ENCODE assay signal across 1 cellular context in the genomic region with DNA sequence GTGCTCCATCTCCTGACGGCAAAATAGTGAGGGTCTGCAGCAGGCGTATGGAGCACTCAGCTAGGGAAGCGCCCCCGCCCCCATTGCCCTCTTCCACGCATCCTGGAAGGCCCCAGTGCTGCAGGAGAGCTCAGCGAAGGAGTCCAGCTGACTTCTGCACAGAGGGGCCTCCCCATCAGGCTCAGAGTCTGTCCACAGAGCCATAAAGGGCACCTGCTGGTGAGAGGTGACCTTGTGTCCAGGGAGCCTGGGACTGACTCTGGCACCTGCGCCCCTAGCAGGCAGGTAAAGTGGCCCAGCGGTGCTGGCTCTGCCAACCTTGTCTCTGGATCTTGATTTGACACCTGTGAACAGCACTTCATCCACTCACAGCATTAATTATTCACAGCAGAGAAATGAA.
TF ChIP-seq lines count a peak whose summit lies in the region.

No MANE protein-coding gene starts in this region.

TF ChIP-seq in GM12878, 131 proteins besides CTCF, POLR2A, EP300 and RAD21:
- TF ChIP-seq ZNF687 (IDR thresholded peaks at IDR 0.05) (no peak), USF2 (IDR thresholded peaks at IDR 0.05; ENCODE audit: borderline replicate concordance, low read depth, low read length) (no peak), ATF2 (IDR thresholded peaks at IDR 0.05; ENCODE audit: low read length) (no peak), SPI1 (IDR thresholded peaks at IDR 0.05; ENCODE audit: borderline replicate concordance, insufficient read depth, low read depth, low read length) (no peak), CREM (IDR thresholded peaks at IDR 0.05; ENCODE audit: low read depth) (no peak), SREBF1 (IDR thresholded peaks at IDR 0.05; ENCODE audit: low read length) (no peak), KAT2A (conservative IDR thresholded peaks at IDR 0.05; ENCODE audit: control insufficient read depth, low read depth, low read length) (no peak), ZZZ3 (IDR thresholded peaks at IDR 0.05; ENCODE audit: control insufficient read depth, insufficient read length, low read depth) (no peak)
